In genomic region chr14:35628989-35629388, GRCh38 we compare ENCODE assay signal across 16 cellular contexts.
"Had no signal": no experiment of that assay in that cellular context is flagged by ENCODE, and none has a peak within 500 bp of the region (broad histone marks: within the 10 kb centered on the region; RNA-seq: fewer than 3 reads in every experiment).

No MANE protein-coding gene starts in this region.

- H3K27ac Mint-ChIP-seq: activated CD4-positive, alpha-beta T cell treated with anti-CD3 and anti-CD28 coated beads, Interleukin-2, amount 10 ng/mL, durations not matched to agents 24 days and 14 days; dendritic cell treated with granulocyte-macrophage colony-stimulating factor and Interleukin-4, amounts not matched to agents 40 ng/mL and 50 ng/mL, for 4 days; neural progenitor cell; progenitor cell of endocrine pancreas had no signal

- H3K4me1 ChIP-seq: adrenal gland, thyroid gland had no signal

- H3K27ac ChIP-seq: adrenal gland, hepatocyte, neural progenitor cell, thyroid gland had no signal

- H3K36me3 Mint-ChIP-seq: activated naive CD4-positive, alpha-beta T cell treated with anti-CD3 and anti-CD28 coated beads, Interleukin-2, amount 50 U/mL, for 72 hours had no signal

- ATAC-seq: activated naive CD4-positive, alpha-beta T cell treated with anti-CD3 and anti-CD28 coated beads, Interleukin-2, amount 50 U/mL, for 72 hours; esophagus mucosa had no signal

- H2AFZ ChIP-seq: hepatocyte, neural progenitor cell had no signal

- H3K4me3 ChIP-seq: adrenal gland, hepatocyte, lung, neural progenitor cell, thyroid gland had no signal

- H3K4me3 Mint-ChIP-seq: activated CD4-positive, alpha-beta T cell treated with anti-CD3 and anti-CD28 coated beads, Interleukin-2, amount 10 ng/mL, durations not matched to agents 24 days and 14 days; dendritic cell treated with granulocyte-macrophage colony-stimulating factor and Interleukin-4, amounts not matched to agents 40 ng/mL and 50 ng/mL, for 4 days; neural progenitor cell had no signal

- DNase-seq: activated CD4-positive, alpha-beta T cell treated with anti-CD3 and anti-CD28 coated beads, Interleukin-2, amount 10 ng/mL, durations not matched to agents 24 days and 14 days; activated CD8-positive, alpha-beta memory T cell treated with anti-CD3 and anti-CD28 coated beads, Interleukin-2, amount 50 U/mL, for 4 hours; activated gamma-delta T cell treated with Interleukin-2 at 50 U/mL for 16 hours; adrenal gland; effector CD8-positive, alpha-beta T cell; islet precursor cell; stimulated activated CD4-positive, alpha-beta T cell treated with anti-CD3 and anti-CD28 coated beads, Interleukin-2, amount 100 ng/mL, for 24 hours; stimulated activated naive CD4-positive, alpha-beta T cell treated with Interleukin-2 at 50 U/mL for 16 hours; thyroid gland had no signal

- H3K27me3 ChIP-seq: adrenal gland, hepatocyte, neural progenitor cell, thyroid gland had no signal

- H3K36me3 ChIP-seq: neural progenitor cell had no signal

- H3K79me2 ChIP-seq: hepatocyte had no signal

- H3K9ac ChIP-seq: neural progenitor cell had no signal

- H3K9me3 Mint-ChIP-seq: activated CD4-positive, alpha-beta T cell treated with anti-CD3 and anti-CD28 coated beads, Interleukin-2, amount 10 ng/mL, durations not matched to agents 24 days and 14 days; activated naive CD4-positive, alpha-beta T cell treated with anti-CD3 and anti-CD28 coated beads, Interleukin-2, amount 50 U/mL, for 72 hours; dendritic cell treated with granulocyte-macrophage colony-stimulating factor and Interleukin-4, amounts not matched to agents 40 ng/mL and 50 ng/mL, for 4 days; neural progenitor cell had no signal

- H3K27me3 Mint-ChIP-seq: activated CD4-positive, alpha-beta T cell treated with anti-CD3 and anti-CD28 coated beads, Interleukin-2, amount 10 ng/mL, durations not matched to agents 24 days and 14 days; dendritic cell treated with granulocyte-macrophage colony-stimulating factor and Interleukin-4, amounts not matched to agents 40 ng/mL and 50 ng/mL, for 4 days; progenitor cell of endocrine pancreas had no signal

- H3K9me3 ChIP-seq: thyroid gland had no signal

- H3K4me2 ChIP-seq: hepatocyte, neural progenitor cell had no signal
